ENCODE assay signal across 20 cellular contexts in the genomic region with DNA sequence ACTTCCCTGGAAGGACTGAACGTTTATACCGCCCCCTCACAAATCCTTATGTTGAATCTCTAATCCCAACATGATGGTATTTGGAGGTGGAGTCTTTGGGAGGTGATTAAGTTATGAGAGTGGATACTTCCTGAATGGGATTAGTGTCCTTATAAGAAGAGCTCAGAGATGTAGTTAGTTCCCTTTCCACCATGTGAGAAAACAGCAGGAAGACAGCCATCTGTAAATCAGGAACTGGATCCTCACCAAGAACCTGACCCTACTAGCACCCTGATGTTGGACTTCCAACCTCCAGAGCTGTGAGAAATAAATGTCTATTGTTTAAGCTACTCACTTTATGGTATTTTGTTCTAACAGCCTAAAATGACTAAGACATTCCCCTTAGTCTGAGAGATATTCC. TPM values are rescaled to one million over a fixed set of nuclear protein-coding genes. Genes with fewer than 3 reads are reported as not detected.
DNase-seq lines count a peak whose midpoint lies in the region; ATAC-seq, FAIRE-seq and TF ChIP-seq lines count a peak whose summit lies in the region.
"Had no signal": no experiment of that assay in that cellular context is flagged by ENCODE, and none has a peak within 500 bp of the region (broad histone marks: within the 10 kb centered on the region; RNA-seq: fewer than 3 reads in every experiment).

No MANE protein-coding gene starts in this region.

- no peak overlapping the region for H3K9ac ChIP-seq in astrocyte (ENCODE audit: low read length)

- DNase-seq in ELR (ENCODE audit: low read depth), result peak; percentile 58
- peak; percentile 61 for DNase-seq in MV-4-11 (lab: John Stamatoyannopoulos, UW)
- no peak for DNase-seq in astrocyte (ENCODE audit: low read depth)
- no peak for DNase-seq in progenitor cell of endocrine pancreas (ENCODE audit: low spot score, unreplicated experiment)
- DNase-seq in activated CD4-positive, alpha-beta T cell treated with anti-CD3 and anti-CD28 coated beads for 4 hours, result no peak
- no peak for DNase-seq in GM10266 (ENCODE audit: extremely low spot score)
- DNase-seq: activated CD4-positive, alpha-beta memory T cell treated with anti-CD3 and anti-CD28 coated beads for 36 hours; activated T-cell treated with anti-CD3 and anti-CD28 coated beads, Interleukin-2, amount 50 U/mL, for 48 hours; CD4-positive, CD25-positive, alpha-beta regulatory T cell; central memory CD4-positive, alpha-beta T cell; DMS79 treated with DMSO at 0.1 percent for 48 hours; effector memory CD8-positive, alpha-beta T cell; NCI-H146; NCI-H226; pancreas; stimulated activated CD4-positive, alpha-beta T cell treated with anti-CD3 and anti-CD28 coated beads, Interleukin-4, amount 100 ng/mL, for 4 hours; transverse colon had no signal

- H3K4me2 ChIP-seq in astrocyte (ENCODE audit: low read length), result no peak overlapping the region

- H3K4me1 Mint-ChIP-seq in astrocyte (ENCODE audit: low read depth, unreplicated experiment) (peaks cover 8% of the 10 kb centered on the region), progenitor cell of endocrine pancreas (ENCODE audit: low read depth) (peaks cover 2% of the 10 kb centered on the region)

- H3K79me2 ChIP-seq in astrocyte (ENCODE audit: insufficient read depth, low read length), result peaks cover 21% of the 10 kb centered on the region

- peaks cover 3% of the 10 kb centered on the region for H3K4me1 ChIP-seq in astrocyte (ENCODE audit: insufficient read depth, low read length)

- TF ChIP-seq CTCF in astrocyte (IDR thresholded peaks at IDR 0.05; ENCODE audit: insufficient read depth, low read depth, low read length) (no peak), progenitor cell of endocrine pancreas (IDR thresholded peaks at IDR 0.05; ENCODE audit: unreplicated experiment) (no peak), GM10266 (IDR thresholded peaks at IDR 0.05; ENCODE audit: control insufficient read depth, insufficient read depth, low read depth, missing control alignments) (no peak)

- no peaks in the 10 kb centered on the region for H3K36me3 ChIP-seq in astrocyte (ENCODE audit: insufficient read depth, low read length)
- H3K36me3 ChIP-seq: pancreas, transverse colon had no signal

- H2AFZ ChIP-seq in astrocyte (ENCODE audit: low read depth, low read length), result no peak overlapping the region

- no peak overlapping the region for H3K4me3 ChIP-seq in astrocyte (ENCODE audit: insufficient read depth, low read depth, low read length)
- H3K4me3 ChIP-seq: pancreas, transverse colon had no signal

- ATAC-seq in GM18867 (IDR thresholded peaks at IDR 0.05; ENCODE audit: unreplicated experiment) (no peak), GM18498 (IDR thresholded peaks at IDR 0.05; ENCODE audit: unreplicated experiment) (no peak)

- H3K27ac Mint-ChIP-seq in astrocyte (ENCODE audit: unreplicated experiment) (no peak overlapping the region), progenitor cell of endocrine pancreas (peak overlapping the region; percentile 62)
- H3K27ac Mint-ChIP-seq: activated CD4-positive, alpha-beta memory T cell treated with anti-CD3 and anti-CD28 coated beads for 36 hours; effector memory CD8-positive, alpha-beta T cell had no signal

- no peak for FAIRE-seq in astrocyte (lab: Jason Lieb, UNC)
- FAIRE-seq: pancreas had no signal

- H3K4me3 Mint-ChIP-seq in astrocyte (ENCODE audit: unreplicated experiment) (no peak overlapping the region), progenitor cell of endocrine pancreas (ENCODE audit: low read depth) (no peak overlapping the region)
- H3K4me3 Mint-ChIP-seq: activated CD4-positive, alpha-beta memory T cell treated with anti-CD3 and anti-CD28 coated beads for 36 hours; CD4-positive, CD25-positive, alpha-beta regulatory T cell; effector memory CD8-positive, alpha-beta T cell had no signal

- no peaks in the 10 kb centered on the region for H3K27me3 ChIP-seq in astrocyte (ENCODE audit: insufficient read depth, low read length)
- H3K27me3 ChIP-seq: pancreas, transverse colon had no signal

- no peaks in the 10 kb centered on the region for H3K9me3 ChIP-seq in astrocyte (ENCODE audit: insufficient read depth, low read depth, low read length)
- H3K9me3 ChIP-seq: pancreas, transverse colon had no signal

- H4K20me1 ChIP-seq in astrocyte (ENCODE audit: insufficient read depth, low read length), result no peaks in the 10 kb centered on the region

- H3K9me3 Mint-ChIP-seq in astrocyte (ENCODE audit: unreplicated experiment) (no peaks in the 10 kb centered on the region), progenitor cell of endocrine pancreas (ENCODE audit: low read depth) (no peaks in the 10 kb centered on the region)
- H3K9me3 Mint-ChIP-seq: activated CD4-positive, alpha-beta memory T cell treated with anti-CD3 and anti-CD28 coated beads for 36 hours; CD4-positive, CD25-positive, alpha-beta regulatory T cell; effector memory CD8-positive, alpha-beta T cell had no signal

- H3K27me3 Mint-ChIP-seq in astrocyte (ENCODE audit: low read depth, unreplicated experiment) (no peaks in the 10 kb centered on the region), progenitor cell of endocrine pancreas (no peaks in the 10 kb centered on the region)
- H3K27me3 Mint-ChIP-seq: activated CD4-positive, alpha-beta memory T cell treated with anti-CD3 and anti-CD28 coated beads for 36 hours; CD4-positive, CD25-positive, alpha-beta regulatory T cell; effector memory CD8-positive, alpha-beta T cell had no signal

- H3K27ac ChIP-seq in astrocyte (ENCODE audit: low read depth, low read length), result peak overlapping the region; percentile 4
- H3K27ac ChIP-seq: HL-60, pancreas had no signal

- H3K36me3 Mint-ChIP-seq in astrocyte (ENCODE audit: low read depth, unreplicated experiment) (peaks cover 2% of the 10 kb centered on the region), progenitor cell of endocrine pancreas (ENCODE audit: insufficient read depth) (peaks cover 5% of the 10 kb centered on the region)

RNA-seq across cellular contexts. Expression of a gene that starts 33.3 kb away (rescaled TPM):
- total RNA-seq in astrocyte (39.4 and 41.2 TPM in 2 replicates), progenitor cell of endocrine pancreas (56.7 and 61.3 TPM in 2 replicates)

Comparison
In these comparisons a context has a peak if more than half of its experiments do, and no peak if none do; other contexts are left out.
1. DNase-seq: peak in ELR (single experiment) and MV-4-11 (single experiment); none in astrocyte (single experiment), progenitor cell of endocrine pancreas (single experiment), activated CD4-positive, alpha-beta T cell treated with anti-CD3 and anti-CD28 coated beads for 4 hours (0 of 2) and GM10266 (single experiment).